ENCODE assay signal across 8 cellular contexts in genomic region chr9:73151653-73152382, GRCh38. TPM values are rescaled to one million over a fixed set of nuclear protein-coding genes. Genes with fewer than 3 reads are reported as not detected.
A peak's percentile ranks its signal among the peaks of the same experiment; 100 is the strongest.
DNase-seq lines count a peak whose midpoint lies in the region; ATAC-seq, FAIRE-seq and TF ChIP-seq lines count a peak whose summit lies in the region.

Gene ANXA1 (plus strand): TSS chr9:73151865. CDS start chr9:73158536, 6,671 bp downstream.

- no peak within 1 kb of the TSS for H4K8ac ChIP-seq in mesendoderm (ENCODE audit: low read depth, low read length)

- H3K9me3 Mint-ChIP-seq in dendritic cell treated with granulocyte-macrophage colony-stimulating factor and Interleukin-4, amounts not matched to agents 40 ng/mL and 50 ng/mL, for 4 days: no peaks in the 10 kb centered on the region

- peak; percentile 46 to 79 for TF ChIP-seq POLR2A in uterus (IDR thresholded peaks at IDR 0.05)

- H2BK15ac ChIP-seq in mesendoderm (replicated peaks; ENCODE audit: low read depth): no peak within 1 kb of the TSS

- H2BK5ac ChIP-seq in mesendoderm (ENCODE audit: low read length): no peak within 1 kb of the TSS

- no peak for TF ChIP-seq CTCF in uterus (IDR thresholded peaks at IDR 0.05)

- H2AK5ac ChIP-seq in mesendoderm (ENCODE audit: low read length): no peak within 1 kb of the TSS

- no peaks in the 10 kb centered on the region for H3K9me3 ChIP-seq in uterus

- no peaks in the 10 kb centered on the region for H3K27me3 Mint-ChIP-seq in dendritic cell treated with granulocyte-macrophage colony-stimulating factor and Interleukin-4, amounts not matched to agents 40 ng/mL and 50 ng/mL, for 4 days

- peak; percentile 91 for FAIRE-seq in RCC 7860 (lab: Jason Lieb, UNC)

- peaks cover 46% of the 10 kb centered on the region for H3K4me1 Mint-ChIP-seq in dendritic cell treated with granulocyte-macrophage colony-stimulating factor and Interleukin-4, amounts not matched to agents 40 ng/mL and 50 ng/mL, for 4 days (ENCODE audit: low read depth)

- no peak within 1 kb of the TSS for H3K27ac ChIP-seq in mesendoderm (ENCODE audit: low read depth, low read length)
- H3K27ac ChIP-seq in uterus: peak within 1 kb of the TSS; percentile 74 to 89

- no peak within 1 kb of the TSS for H3K23ac ChIP-seq in mesendoderm (ENCODE audit: low read length)

- H4K5ac ChIP-seq in mesendoderm (ENCODE audit: low read length): no peak within 1 kb of the TSS

- H3K79me1 ChIP-seq in mesendoderm (ENCODE audit: low read length): no peaks in the 10 kb centered on the region

- peak within 1 kb of the TSS; percentile 82 for H3K27ac Mint-ChIP-seq in dendritic cell treated with granulocyte-macrophage colony-stimulating factor and Interleukin-4, amounts not matched to agents 40 ng/mL and 50 ng/mL, for 4 days

- H3K18ac ChIP-seq in mesendoderm (ENCODE audit: low read length): peak within 1 kb of the TSS; percentile 75

- WGBS in mesendoderm (ENCODE audit: extremely low coverage, insufficient coverage, low lambda C conversion rate): no CpG with 5 or more reads among the region's 1 CpG

- H3K4me3 Mint-ChIP-seq in dendritic cell treated with granulocyte-macrophage colony-stimulating factor and Interleukin-4, amounts not matched to agents 40 ng/mL and 50 ng/mL, for 4 days: peak within 1 kb of the TSS; percentile 77

- H3K9ac ChIP-seq in mesendoderm (ENCODE audit: low read length): peak within 1 kb of the TSS; percentile 43

- H3K79me2 ChIP-seq in mesendoderm (ENCODE audit: control insufficient read depth, insufficient read depth, low read length): no peaks in the 10 kb centered on the region

- H3K4me2 ChIP-seq in mesendoderm (ENCODE audit: low read length): no peak within 1 kb of the TSS

- H3K36me3 ChIP-seq in mesendoderm (ENCODE audit: control insufficient read depth, insufficient read depth, low read length): no peaks in the 10 kb centered on the region
- no peaks in the 10 kb centered on the region for H3K36me3 ChIP-seq in uterus

- H2BK120ac ChIP-seq in mesendoderm (ENCODE audit: low read depth, low read length): no peak within 1 kb of the TSS

- H3K27me3 ChIP-seq in mesendoderm (ENCODE audit: insufficient read depth, low read length, poor library complexity) (no peaks in the 10 kb centered on the region), uterus (no peaks in the 10 kb centered on the region)

- intact Hi-C loops in dendritic cell treated with granulocyte-macrophage colony-stimulating factor and Interleukin-4, amounts not matched to agents 40 ng/mL and 50 ng/mL, for 4 days (cut with micrococcal nuclease): loop anchor here (1.0 to 10.0 kb wide), 3 partner anchors 20 to 1935 kb away; partner anchors contain the start of genes NMRK1 and OSTF1
- intact Hi-C loops in uterus (cut with DNase I; ENCODE audit: low total_unique reads): no loop called here

- H3K56ac ChIP-seq in mesendoderm (ENCODE audit: low read length): peak within 1 kb of the TSS; percentile 20

- no peak within 1 kb of the TSS for H3K4ac ChIP-seq in mesendoderm (ENCODE audit: low read depth, low read length)

- H3K4me1 ChIP-seq in mesendoderm (ENCODE audit: control insufficient read depth, low read depth, low read length) (no peaks in the 10 kb centered on the region), uterus (peaks cover 0 to 25% of the 10 kb centered on the region in 2 donors)

- H3K4me3 ChIP-seq in mesendoderm (ENCODE audit: low read length) (no peak within 1 kb of the TSS), uterus (peak within 1 kb of the TSS; percentile 39 to 42)

- peaks cover 30% of the 10 kb centered on the region for H3K36me3 Mint-ChIP-seq in dendritic cell treated with granulocyte-macrophage colony-stimulating factor and Interleukin-4, amounts not matched to agents 40 ng/mL and 50 ng/mL, for 4 days (ENCODE audit: low read depth)

- ATAC-seq in GM21717 (IDR thresholded peaks at IDR 0.05; ENCODE audit: unreplicated experiment) (peak; percentile 38), GM19324 (IDR thresholded peaks at IDR 0.05; ENCODE audit: low FRiP score, unreplicated experiment) (no peak)

- DNase-seq in RCC 7860 (ENCODE audit: low spot score): peak; percentile 95
- DNase-seq in mesendoderm: peak; percentile 62
- DNase-seq in uterus: no peak
- no peak for DNase-seq in NCI-H2171 (lab: John Stamatoyannopoulos, UW)
- DNase-seq in NCI-H2029 (lab: John Stamatoyannopoulos, UW): no peak

RNA-seq across cellular contexts. Expression of gene ANXA1, which starts in this region (rescaled TPM):
- 43.8 TPM for polyA plus RNA-seq in mesendoderm (2013, experiment 1 of 2)
- polyA plus RNA-seq in mesendoderm (2013, experiment 2 of 2): 48.2 TPM
- 100 to 1,000 TPM; 101 to 281 (median 187) TPM for total RNA-seq in uterus

Comparison
In these comparisons a context has a peak if more than half of its experiments do, and no peak if none do; other contexts are left out.
1. DNase-seq: peak in RCC 7860 (single experiment) and mesendoderm (single experiment); none in uterus (0 of 2), NCI-H2171 (single experiment) and NCI-H2029 (single experiment).